19 cellular contexts compared by ENCODE assay signal in genomic region chr11:21654091-21654490, GRCh38.
A peak's percentile ranks its signal among the peaks of the same experiment; 100 is the strongest.
DNase-seq lines count a peak whose midpoint lies in the region; ATAC-seq and TF ChIP-seq lines count a peak whose summit lies in the region.
"Had no signal": no experiment of that assay in that cellular context is flagged by ENCODE, and none has a peak within 500 bp of the region (broad histone marks: within the 10 kb centered on the region; RNA-seq: fewer than 3 reads in every experiment).

No MANE protein-coding gene starts in this region.

- no peaks in the 10 kb centered on the region for H3K36me3 Mint-ChIP-seq in activated CD8-positive, alpha-beta memory T cell treated with anti-CD3 and anti-CD28 coated beads, Interleukin-2, amount 10 ng/mL, durations not matched to agents 7 days and 5 days
- H3K36me3 Mint-ChIP-seq: activated naive CD8-positive, alpha-beta T cell; T-cell had no signal

- no peaks in the 10 kb centered on the region for H3K27me3 ChIP-seq in ovary
- H3K27me3 ChIP-seq: BLaER1 treated with 17β-estradiol and CSF1 and Interleukin-3, amounts not matched to agents 10 nM and 100 nM; body of pancreas had no signal

- 36 to 72% (median 46%) methylated on average over 3 of the region's 3 CpGs for WGBS in ovary, 3 donors

- no peak overlapping the region for H3K27ac Mint-ChIP-seq in activated CD8-positive, alpha-beta memory T cell treated with anti-CD3 and anti-CD28 coated beads, Interleukin-2, amount 10 ng/mL, durations not matched to agents 7 days and 5 days
- H3K27ac Mint-ChIP-seq: activated naive CD8-positive, alpha-beta T cell; effector memory CD8-positive, alpha-beta T cell; T-cell had no signal

- no peak overlapping the region for H3K27ac ChIP-seq in ovary
- H3K27ac ChIP-seq: BLaER1 treated with 17β-estradiol and CSF1 and Interleukin-3, amounts not matched to agents 10 nM and 100 nM; body of pancreas; upper lobe of left lung had no signal

- no peaks in the 10 kb centered on the region for H3K27me3 Mint-ChIP-seq in activated CD8-positive, alpha-beta memory T cell treated with anti-CD3 and anti-CD28 coated beads, Interleukin-2, amount 10 ng/mL, durations not matched to agents 7 days and 5 days
- H3K27me3 Mint-ChIP-seq: activated naive CD8-positive, alpha-beta T cell; effector memory CD8-positive, alpha-beta T cell; T-cell had no signal

- peaks cover 5% of the 10 kb centered on the region for H3K9me3 Mint-ChIP-seq in activated CD8-positive, alpha-beta memory T cell treated with anti-CD3 and anti-CD28 coated beads, Interleukin-2, amount 10 ng/mL, durations not matched to agents 7 days and 5 days (ENCODE audit: low read depth)
- H3K9me3 Mint-ChIP-seq: effector memory CD8-positive, alpha-beta T cell had no signal

- intact Hi-C loops in ovary (cut with DNase I), result no loop called here

- no peak overlapping the region for H3K4me3 Mint-ChIP-seq in activated CD8-positive, alpha-beta memory T cell treated with anti-CD3 and anti-CD28 coated beads, Interleukin-2, amount 10 ng/mL, durations not matched to agents 7 days and 5 days
- H3K4me3 Mint-ChIP-seq: activated naive CD8-positive, alpha-beta T cell; effector memory CD8-positive, alpha-beta T cell; T-cell had no signal

- no peak for ATAC-seq in activated CD8-positive, alpha-beta memory T cell treated with anti-CD3 and anti-CD28 coated beads, Interleukin-2, amount 10 ng/mL, durations not matched to agents 7 days and 5 days
- ATAC-seq: body of pancreas; effector memory CD8-positive, alpha-beta T cell; T-cell had no signal

- H3K4me1 Mint-ChIP-seq in activated CD8-positive, alpha-beta memory T cell treated with anti-CD3 and anti-CD28 coated beads, Interleukin-2, amount 10 ng/mL, durations not matched to agents 7 days and 5 days, result no peaks in the 10 kb centered on the region
- H3K4me1 Mint-ChIP-seq: T-cell had no signal

- H3K36me3 ChIP-seq in ovary, result no peaks in the 10 kb centered on the region
- H3K36me3 ChIP-seq: BLaER1 treated with 17β-estradiol and CSF1 and Interleukin-3, amounts not matched to agents 10 nM and 100 nM; upper lobe of left lung had no signal

- no peaks in the 10 kb centered on the region for H3K4me1 ChIP-seq in ovary (ENCODE audit: insufficient read depth)
- H3K4me1 ChIP-seq: BLaER1 treated with 17β-estradiol and CSF1 and Interleukin-3, amounts not matched to agents 10 nM and 100 nM; body of pancreas; upper lobe of left lung had no signal

- peak; percentile 18 for DNase-seq in NCI-H82 (lab: John Stamatoyannopoulos, UW)
- no peak for DNase-seq in NCI-H82 treated with DMSO at 0.1 percent for 48 hours (lab: John Stamatoyannopoulos, UW; ENCODE audit: unreplicated experiment)
- peak; percentile 82 for DNase-seq in NCI-H187 (lab: John Stamatoyannopoulos, UW)
- DNase-seq in NCI-H524 (lab: John Stamatoyannopoulos, UW), result peak; percentile 61 to 88
- DNase-seq in HK-2 (ENCODE audit: unreplicated experiment), result no peak
- DNase-seq in anterior cingulate cortex (lab: John Stamatoyannopoulos, UW), result no peak
- DNase-seq in activated CD8-positive, alpha-beta memory T cell treated with anti-CD3 and anti-CD28 coated beads, Interleukin-2, amount 10 ng/mL, durations not matched to agents 7 days and 5 days, result no peak
- DNase-seq in ovary, result no peak
- DNase-seq: activated CD4-positive, alpha-beta T cell treated with anti-CD3 and anti-CD28 coated beads for 4 hours; body of pancreas; effector memory CD8-positive, alpha-beta T cell; NCI-H226; Right ventricle myocardium superior; stimulated activated CD8-positive, alpha-beta memory T cell treated with anti-CD3 and anti-CD28 coated beads, Interleukin-4, amount 100 ng/mL, for 48 hours; T-cell; upper lobe of left lung had no signal

- H3K4me3 ChIP-seq in ovary, result no peak overlapping the region
- H3K4me3 ChIP-seq: BLaER1 treated with 17β-estradiol and CSF1 and Interleukin-3, amounts not matched to agents 10 nM and 100 nM; body of pancreas; lung; upper lobe of left lung had no signal

- no peak for TF ChIP-seq CTCF in ovary (IDR thresholded peaks at IDR 0.05)

- CTCF ChIA-PET in activated CD8-positive, alpha-beta memory T cell treated with anti-CD3 and anti-CD28 coated beads, Interleukin-2, amount 10 ng/mL, durations not matched to agents 7 days and 5 days (lab: Charles Lee), result no interaction called here

- no peak for TF ChIP-seq POLR2A in ovary (IDR thresholded peaks at IDR 0.05)

- TF ChIP-seq EP300 in ovary (IDR thresholded peaks at IDR 0.05), result no peak

- no peaks in the 10 kb centered on the region for H3K9me3 ChIP-seq in ovary
- H3K9me3 ChIP-seq: BLaER1 treated with 17β-estradiol and CSF1 and Interleukin-3, amounts not matched to agents 10 nM and 100 nM; body of pancreas; upper lobe of left lung had no signal

Comparison
In these comparisons a context has a peak if more than half of its experiments do, and no peak if none do; other contexts are left out.
1. DNase-seq: peak in NCI-H82 (single experiment), NCI-H187 (2 of 2) and NCI-H524 (2 of 2); none in NCI-H82 treated with DMSO at 0.1 percent for 48 hours (single experiment), HK-2 (single experiment), anterior cingulate cortex (0 of 58), activated CD8-positive, alpha-beta memory T cell treated with anti-CD3 and anti-CD28 coated beads, Interleukin-2, amount 10 ng/mL, durations not matched to agents 7 days and 5 days (single experiment) and ovary (0 of 5).